ENCODE assay signal across 1 cellular context in the genomic region with DNA sequence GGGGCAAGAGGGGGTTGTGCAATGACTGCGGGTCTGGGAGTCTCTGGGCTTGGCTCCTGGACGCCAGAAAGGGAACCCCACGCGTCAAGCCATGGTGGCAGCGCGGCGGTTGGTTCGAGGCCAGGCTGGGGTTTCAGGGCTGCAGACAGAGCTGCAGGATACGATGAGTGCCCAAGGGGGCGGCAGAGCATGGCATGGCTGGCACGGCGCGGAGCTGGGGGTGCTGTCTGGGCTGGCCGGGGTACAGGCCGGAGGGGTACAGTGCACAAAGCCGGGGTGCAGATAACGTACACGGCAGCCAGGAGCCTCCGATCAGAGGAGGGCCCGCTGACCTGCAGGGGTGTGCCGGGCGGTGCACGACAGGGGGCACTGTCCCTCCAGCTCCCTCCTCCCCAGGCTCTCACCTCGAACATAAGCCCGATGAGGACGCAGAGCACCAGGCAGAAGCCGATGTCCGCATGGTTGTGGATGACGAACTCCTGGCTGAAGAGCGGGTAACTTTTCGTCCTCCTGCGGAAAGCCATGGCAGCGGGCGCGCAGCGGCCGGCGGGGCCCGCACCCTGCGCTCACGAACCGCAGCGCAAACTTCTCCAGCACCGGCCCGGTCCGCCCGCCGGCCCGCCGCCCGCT.
A peak's percentile ranks its signal among the peaks of the same experiment; 100 is the strongest.
TF ChIP-seq lines count a peak whose summit lies in the region.

No MANE protein-coding gene starts in this region.

TF ChIP-seq in H1, 55 proteins besides CTCF, POLR2A, EP300 and RAD21 (continued from another document):
- TF ChIP-seq TCF12 (IDR thresholded peaks at IDR 0.05; ENCODE audit: low read depth, low read length) = no peak
- peak; percentile 60 for TF ChIP-seq ASH2L (IDR thresholded peaks at IDR 0.05; ENCODE audit: low read length)
- peak; percentile 64 for TF ChIP-seq POLR2AphosphoS5 (IDR thresholded peaks at IDR 0.05; ENCODE audit: low read depth, low read length)
- peak; percentile 48; the same call in 1 of the 2 replicates for TF ChIP-seq KDM1A (IDR thresholded peaks at IDR 0.05; ENCODE audit: borderline replicate concordance, low read length)
- no peak for TF ChIP-seq MAFK (IDR thresholded peaks at IDR 0.05; ENCODE audit: low read depth, low read length)
